ENCODE assay signal across 8 cellular contexts in genomic region chr13:102591988-102592781, GRCh38. TPM values are rescaled to one million over a fixed set of nuclear protein-coding genes. Genes with fewer than 3 reads are reported as not detected.
A peak's percentile ranks its signal among the peaks of the same experiment; 100 is the strongest.
DNase-seq lines count a peak whose midpoint lies in the region; ATAC-seq and TF ChIP-seq lines count a peak whose summit lies in the region.

No MANE protein-coding gene starts in this region.

- H3K4me3 ChIP-seq in colonic mucosa = peak overlapping the region; percentile 60

- in situ Hi-C loops in ACHN (cut with HindIII; ENCODE audit: low pct_ligation_motif_present, low pct_unique_long_range_greater_than_20kb, low sequenced_read_pairs) = no loop called here

- no peaks in the 10 kb centered on the region for H3K9me3 ChIP-seq in colonic mucosa

- TF ChIP-seq CTCF in colonic mucosa (IDR thresholded peaks at IDR 0.05) = peak; percentile 35

- H3K27ac Mint-ChIP-seq in activated CD4-positive, alpha-beta T cell treated with anti-CD3 and anti-CD28 coated beads for 36 hours = peak overlapping the region; percentile 99

- peaks cover 2% of the 10 kb centered on the region for H3K36me3 Mint-ChIP-seq in activated CD4-positive, alpha-beta T cell treated with anti-CD3 and anti-CD28 coated beads for 36 hours (ENCODE audit: low read depth)

- POLR2A ChIA-PET in activated CD4-positive, alpha-beta T cell treated with anti-CD3 and anti-CD28 coated beads for 36 hours (lab: Charles Lee) = interaction anchor here (0.6 to 1.1 kb wide), 3 partner anchors 9 to 254 kb away, joined by 3 to 7 read pairs (median 3); partner anchors contain the start of gene ERCC5

- no peaks in the 10 kb centered on the region for H3K36me3 ChIP-seq in colonic mucosa

- intact Hi-C loops in activated CD4-positive, alpha-beta T cell treated with anti-CD3 and anti-CD28 coated beads for 36 hours (cut with DNase I, micrococcal nuclease) = loop anchor here (1.0 to 10.0 kb wide), 6 partner anchors 17 to 1917 kb away; partner anchors contain the start of genes TEX30 (in 2 of the 2) and TMTC4 (in 1 of the 2)
- intact Hi-C loops in colonic mucosa (cut with DNase I) = no loop called here

- peak overlapping the region; percentile 61 for H3K27ac ChIP-seq in colonic mucosa

- H3K4me1 ChIP-seq in colonic mucosa = no peaks in the 10 kb centered on the region

- peak; percentile 65 for DNase-seq in ACHN
- peak; percentile 25 for DNase-seq in NCI-H2196 treated with DMSO at 0.1 percent for 48 hours (lab: John Stamatoyannopoulos, UW; ENCODE audit: unreplicated experiment)
- peak; percentile 88 for DNase-seq in activated CD4-positive, alpha-beta T cell treated with anti-CD3 and anti-CD28 coated beads for 36 hours
- DNase-seq in colonic mucosa = peak; percentile 87
- peak; percentile 94 for DNase-seq in left kidney (ENCODE audit: low read depth, low spot score)
- peak; percentile 81 to 85 for DNase-seq in stimulated activated CD4-positive, alpha-beta T cell treated with anti-CD3 and anti-CD28 coated beads, Interleukin-2, amount 100 ng/mL, for 24 hours

- H3K9me3 Mint-ChIP-seq in activated CD4-positive, alpha-beta T cell treated with anti-CD3 and anti-CD28 coated beads for 36 hours (ENCODE audit: low read depth) = no peaks in the 10 kb centered on the region

- H3K27me3 ChIP-seq in colonic mucosa = no peaks in the 10 kb centered on the region

- CTCF ChIA-PET in activated CD4-positive, alpha-beta T cell treated with anti-CD3 and anti-CD28 coated beads for 36 hours (lab: Charles Lee) = interaction anchor here (0.6 to 3.2 kb wide), 22 partner anchors 10 to 604 kb away, joined by 3 to 25 read pairs (median 4); partner anchors contain the start of genes ERCC5 and TEX30

- peak overlapping the region; percentile 78 for H3K4me3 Mint-ChIP-seq in activated CD4-positive, alpha-beta T cell treated with anti-CD3 and anti-CD28 coated beads for 36 hours

- peak; percentile 34 for ATAC-seq in GM18858 (IDR thresholded peaks at IDR 0.05; ENCODE audit: unreplicated experiment)
- ATAC-seq in HG03066 (IDR thresholded peaks at IDR 0.05; ENCODE audit: low read depth, unreplicated experiment) = peak; percentile 36
- peak; percentile 20 for ATAC-seq in activated CD4-positive, alpha-beta T cell treated with anti-CD3 and anti-CD28 coated beads for 36 hours

- peak overlapping the region; percentile 66 to 70 for H3K9ac ChIP-seq in colonic mucosa (ENCODE audit: low read depth in 2 of 2, low read length in 2 of 2)

- H3K27me3 Mint-ChIP-seq in activated CD4-positive, alpha-beta T cell treated with anti-CD3 and anti-CD28 coated beads for 36 hours = no peaks in the 10 kb centered on the region

- peaks cover 29% of the 10 kb centered on the region for H3K4me1 Mint-ChIP-seq in activated CD4-positive, alpha-beta T cell treated with anti-CD3 and anti-CD28 coated beads for 36 hours

RNA-seq across cellular contexts. Expression of gene TPP2, which starts 4.6 kb away (rescaled TPM):
- 10 to 100 TPM; 75.2 to 77.0 TPM for total RNA-seq in activated CD4-positive, alpha-beta T cell treated with anti-CD3 and anti-CD28 coated beads for 36 hours
- total RNA-seq in colonic mucosa = 10 to 100 TPM; 41.0 to 42.0 TPM

Comparison
In these comparisons a context has a peak if more than half of its experiments do, and no peak if none do; other contexts are left out.
1. Peak in every context shown above with its lines: DNase-seq, ATAC-seq, H3K4me3 ChIP-seq and H3K27ac ChIP-seq.
2. DNase-seq: peak in every context shown above with its lines; median percentile 94 in left kidney; 88 in activated CD4-positive, alpha-beta T cell treated with anti-CD3 and anti-CD28 coated beads for 36 hours; 87 in colonic mucosa; 83 in stimulated activated CD4-positive, alpha-beta T cell treated with anti-CD3 and anti-CD28 coated beads, Interleukin-2, amount 100 ng/mL, for 24 hours; 65 in ACHN; 25 in NCI-H2196 treated with DMSO at 0.1 percent for 48 hours.